Comparison of ENCODE assay signal across 1 cellular context in the genomic region with DNA sequence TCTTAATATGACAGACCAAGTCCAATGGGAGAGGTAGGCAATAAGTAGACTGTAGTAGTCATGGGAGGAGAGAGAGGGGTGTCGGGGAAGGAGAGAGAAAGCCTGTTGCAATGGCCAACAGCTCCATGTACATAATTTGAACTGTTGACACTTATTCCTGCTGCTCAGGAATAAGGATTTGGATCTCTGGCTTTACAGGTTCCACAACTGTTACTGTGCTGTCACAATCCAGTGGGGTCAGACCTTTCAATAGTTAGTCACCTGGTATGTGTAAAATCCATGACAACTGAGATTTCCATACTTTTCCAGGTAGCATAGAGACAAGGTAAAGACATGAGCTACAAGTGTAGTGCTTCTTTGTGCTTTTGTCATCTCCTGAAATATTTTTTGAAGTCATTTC.
TF ChIP-seq lines count a peak whose summit lies in the region.

No MANE protein-coding gene starts in this region.

TF ChIP-seq in A549, 52 proteins besides CTCF, POLR2A, EP300 and RAD21 (continued from another document):
- TF ChIP-seq, protein P1, sequence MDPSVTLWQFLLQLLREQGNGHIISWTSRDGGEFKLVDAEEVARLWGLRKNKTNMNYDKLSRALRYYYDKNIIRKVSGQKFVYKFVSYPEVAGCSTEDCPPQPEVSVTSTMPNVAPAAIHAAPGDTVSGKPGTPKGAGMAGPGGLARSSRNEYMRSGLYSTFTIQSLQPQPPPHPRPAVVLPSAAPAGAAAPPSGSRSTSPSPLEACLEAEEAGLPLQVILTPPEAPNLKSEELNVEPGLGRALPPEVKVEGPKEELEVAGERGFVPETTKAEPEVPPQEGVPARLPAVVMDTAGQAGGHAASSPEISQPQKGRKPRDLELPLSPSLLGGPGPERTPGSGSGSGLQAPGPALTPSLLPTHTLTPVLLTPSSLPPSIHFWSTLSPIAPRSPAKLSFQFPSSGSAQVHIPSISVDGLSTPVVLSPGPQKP (IDR thresholded peaks at IDR 0.05; ENCODE audit: low read depth, low read length), result no peak
- TF ChIP-seq SMC3 (IDR thresholded peaks at IDR 0.05) (no peak), CBX2 (IDR thresholded peaks at IDR 0.05; ENCODE audit: borderline replicate concordance, low read depth) (no peak), RARB (CRISPR knock-in tag; IDR thresholded peaks at IDR 0.05) (no peak), RFX5 (IDR thresholded peaks at IDR 0.05) (no peak)
